ENCODE assay signal across 1 cellular context in the genomic region with DNA sequence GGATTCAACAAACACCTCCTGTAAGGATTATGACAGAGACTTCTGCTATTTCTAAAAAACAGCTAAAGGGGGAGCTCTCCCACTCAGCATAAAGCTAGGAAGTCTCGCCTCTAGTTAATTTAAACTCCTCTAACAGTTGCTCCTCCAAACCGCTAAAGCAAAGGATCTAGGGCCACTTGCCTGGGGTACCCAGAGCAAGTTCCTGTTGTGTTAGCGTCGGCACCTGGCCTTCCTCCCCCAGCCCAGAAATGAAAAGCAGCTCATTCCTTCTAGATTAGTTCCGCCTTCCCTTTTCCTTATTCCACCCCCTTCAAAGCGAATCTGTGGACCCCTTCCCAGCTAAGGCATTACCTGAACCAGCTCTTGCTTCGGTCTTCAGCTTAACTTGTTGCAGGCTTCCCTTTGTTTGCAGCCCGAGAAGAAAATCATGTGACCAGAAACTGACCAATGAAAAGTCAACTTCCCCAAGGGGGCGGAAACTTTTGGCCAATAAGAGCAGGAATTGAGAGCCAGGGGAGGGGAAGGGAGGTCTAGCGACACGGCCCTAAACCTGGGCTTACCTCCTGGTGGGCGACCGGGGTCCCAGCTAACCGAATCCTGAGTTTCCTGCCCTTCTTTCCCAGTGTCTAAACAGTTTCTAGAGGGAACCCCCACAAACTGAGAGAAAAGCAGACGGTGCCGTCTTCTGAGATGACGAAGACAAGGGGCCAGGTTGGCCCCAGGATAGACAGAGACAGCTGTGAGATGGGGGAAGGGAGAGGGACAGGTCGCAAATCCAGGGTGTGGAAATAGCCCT.
A peak's percentile ranks its signal among the peaks of the same experiment; 100 is the strongest.
TF ChIP-seq lines count a peak whose summit lies in the region.

A gene with protein sequence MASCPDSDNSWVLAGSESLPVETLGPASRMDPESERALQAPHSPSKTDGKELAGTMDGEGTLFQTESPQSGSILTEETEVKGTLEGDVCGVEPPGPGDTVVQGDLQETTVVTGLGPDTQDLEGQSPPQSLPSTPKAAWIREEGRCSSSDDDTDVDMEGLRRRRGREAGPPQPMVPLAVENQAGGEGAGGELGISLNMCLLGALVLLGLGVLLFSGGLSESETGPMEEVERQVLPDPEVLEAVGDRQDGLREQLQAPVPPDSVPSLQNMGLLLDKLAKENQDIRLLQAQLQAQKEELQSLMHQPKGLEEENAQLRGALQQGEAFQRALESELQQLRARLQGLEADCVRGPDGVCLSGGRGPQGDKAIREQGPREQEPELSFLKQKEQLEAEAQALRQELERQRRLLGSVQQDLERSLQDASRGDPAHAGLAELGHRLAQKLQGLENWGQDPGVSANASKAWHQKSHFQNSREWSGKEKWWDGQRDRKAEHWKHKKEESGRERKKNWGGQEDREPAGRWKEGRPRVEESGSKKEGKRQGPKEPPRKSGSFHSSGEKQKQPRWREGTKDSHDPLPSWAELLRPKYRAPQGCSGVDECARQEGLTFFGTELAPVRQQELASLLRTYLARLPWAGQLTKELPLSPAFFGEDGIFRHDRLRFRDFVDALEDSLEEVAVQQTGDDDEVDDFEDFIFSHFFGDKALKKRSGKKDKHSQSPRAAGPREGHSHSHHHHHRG (minus strand): TSS at position 382 of the 796 bp plus-strand sequence. CDS start 2,378 bp downstream, outside the sequence.

TF ChIP-seq in HepG2, 621 proteins besides CTCF, POLR2A, EP300 and RAD21 (continued from another document and continues in another):
- TF ChIP-seq, protein P1, sequence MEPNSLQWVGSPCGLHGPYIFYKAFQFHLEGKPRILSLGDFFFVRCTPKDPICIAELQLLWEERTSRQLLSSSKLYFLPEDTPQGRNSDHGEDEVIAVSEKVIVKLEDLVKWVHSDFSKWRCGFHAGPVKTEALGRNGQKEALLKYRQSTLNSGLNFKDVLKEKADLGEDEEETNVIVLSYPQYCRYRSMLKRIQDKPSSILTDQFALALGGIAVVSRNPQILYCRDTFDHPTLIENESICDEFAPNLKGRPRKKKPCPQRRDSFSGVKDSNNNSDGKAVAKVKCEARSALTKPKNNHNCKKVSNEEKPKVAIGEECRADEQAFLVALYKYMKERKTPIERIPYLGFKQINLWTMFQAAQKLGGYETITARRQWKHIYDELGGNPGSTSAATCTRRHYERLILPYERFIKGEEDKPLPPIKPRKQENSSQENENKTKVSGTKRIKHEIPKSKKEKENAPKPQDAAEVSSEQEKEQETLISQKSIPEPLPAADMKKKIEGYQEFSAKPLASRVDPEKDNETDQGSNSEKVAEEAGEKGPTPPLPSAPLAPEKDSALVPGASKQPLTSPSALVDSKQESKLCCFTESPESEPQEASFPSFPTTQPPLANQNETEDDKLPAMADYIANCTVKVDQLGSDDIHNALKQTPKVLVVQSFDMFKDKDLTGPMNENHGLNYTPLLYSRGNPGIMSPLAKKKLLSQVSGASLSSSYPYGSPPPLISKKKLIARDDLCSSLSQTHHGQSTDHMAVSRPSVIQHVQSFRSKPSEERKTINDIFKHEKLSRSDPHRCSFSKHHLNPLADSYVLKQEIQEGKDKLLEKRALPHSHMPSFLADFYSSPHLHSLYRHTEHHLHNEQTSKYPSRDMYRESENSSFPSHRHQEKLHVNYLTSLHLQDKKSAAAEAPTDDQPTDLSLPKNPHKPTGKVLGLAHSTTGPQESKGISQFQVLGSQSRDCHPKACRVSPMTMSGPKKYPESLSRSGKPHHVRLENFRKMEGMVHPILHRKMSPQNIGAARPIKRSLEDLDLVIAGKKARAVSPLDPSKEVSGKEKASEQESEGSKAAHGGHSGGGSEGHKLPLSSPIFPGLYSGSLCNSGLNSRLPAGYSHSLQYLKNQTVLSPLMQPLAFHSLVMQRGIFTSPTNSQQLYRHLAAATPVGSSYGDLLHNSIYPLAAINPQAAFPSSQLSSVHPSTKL (CRISPR knock-in tag; IDR thresholded peaks at IDR 0.05) = no peak
- TF ChIP-seq USF2 (IDR thresholded peaks at IDR 0.05; ENCODE audit: low read depth, low read length) = no peak
- peak; percentile 84; the same call in 1 of the 2 replicates for TF ChIP-seq USF2 (CRISPR knock-in tag; IDR thresholded peaks at IDR 0.05; ENCODE audit: borderline replicate concordance)
- TF ChIP-seq, protein P2, sequence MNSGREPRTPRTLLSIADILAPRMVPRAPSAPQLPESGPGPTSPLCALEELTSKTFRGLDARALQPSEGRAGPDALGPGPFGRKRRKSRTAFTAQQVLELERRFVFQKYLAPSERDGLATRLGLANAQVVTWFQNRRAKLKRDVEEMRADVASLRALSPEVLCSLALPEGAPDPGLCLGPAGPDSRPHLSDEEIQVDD (CRISPR knock-in tag; IDR thresholded peaks at IDR 0.05; ENCODE audit: borderline replicate concordance) = no peak
- no peak for TF ChIP-seq CHD2 (IDR thresholded peaks at IDR 0.05; ENCODE audit: low read depth, low read length)
- TF ChIP-seq THAP11 (CRISPR knock-in tag; IDR thresholded peaks at IDR 0.05) = peak; percentile 9; the same call in 1 of the 2 replicates
- no peak for TF ChIP-seq MAFF (IDR thresholded peaks at IDR 0.05; ENCODE audit: low read depth, low read length)
- no peak for TF ChIP-seq ZNF138 (CRISPR knock-in tag; IDR thresholded peaks at IDR 0.05; ENCODE audit: low read depth)
- TF ChIP-seq SP2 (CRISPR knock-in tag; IDR thresholded peaks at IDR 0.05) = peak; percentile 81
- TF ChIP-seq SOX5 (CRISPR knock-in tag; IDR thresholded peaks at IDR 0.05; ENCODE audit: borderline replicate concordance) = peak; percentile 22; the same call in 1 of the 2 replicates
- 0 out of 2 replicates have a peak, but pooled peaks have one; percentile 15 for TF ChIP-seq PITX1 (CRISPR knock-in tag; IDR thresholded peaks at IDR 0.05)
- 0 out of 2 replicates have a peak, but pooled peaks have one; percentile 14 for TF ChIP-seq SNAPC5 (CRISPR knock-in tag; IDR thresholded peaks at IDR 0.05; ENCODE audit: borderline replicate concordance)
- TF ChIP-seq PHF20 (CRISPR knock-in tag; IDR thresholded peaks at IDR 0.05) = peak; percentile 48; the same call in 1 of the 2 replicates
- TF ChIP-seq RXRB (CRISPR knock-in tag; IDR thresholded peaks at IDR 0.05; ENCODE audit: borderline replicate concordance) = peak; percentile 25; the same call in 1 of the 2 replicates
- peak; percentile 20; the same call in 1 of the 2 replicates for TF ChIP-seq SP5 (CRISPR knock-in tag; IDR thresholded peaks at IDR 0.05; ENCODE audit: borderline replicate concordance, low read depth)
- TF ChIP-seq, protein P3, sequence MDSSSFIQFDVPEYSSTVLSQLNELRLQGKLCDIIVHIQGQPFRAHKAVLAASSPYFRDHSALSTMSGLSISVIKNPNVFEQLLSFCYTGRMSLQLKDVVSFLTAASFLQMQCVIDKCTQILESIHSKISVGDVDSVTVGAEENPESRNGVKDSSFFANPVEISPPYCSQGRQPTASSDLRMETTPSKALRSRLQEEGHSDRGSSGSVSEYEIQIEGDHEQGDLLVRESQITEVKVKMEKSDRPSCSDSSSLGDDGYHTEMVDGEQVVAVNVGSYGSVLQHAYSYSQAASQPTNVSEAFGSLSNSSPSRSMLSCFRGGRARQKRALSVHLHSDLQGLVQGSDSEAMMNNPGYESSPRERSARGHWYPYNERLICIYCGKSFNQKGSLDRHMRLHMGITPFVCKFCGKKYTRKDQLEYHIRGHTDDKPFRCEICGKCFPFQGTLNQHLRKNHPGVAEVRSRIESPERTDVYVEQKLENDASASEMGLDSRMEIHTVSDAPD (CRISPR knock-in tag; IDR thresholded peaks at IDR 0.05) = no peak
- TF ChIP-seq FOSL2 (CRISPR knock-in tag; IDR thresholded peaks at IDR 0.05) = no peak
- TF ChIP-seq ZNF644 (CRISPR knock-in tag; IDR thresholded peaks at IDR 0.05; ENCODE audit: low read depth) = no peak
- peak; percentile 59 for TF ChIP-seq SAP130 (CRISPR knock-in tag; IDR thresholded peaks at IDR 0.05; ENCODE audit: low read depth)
- no peak for TF ChIP-seq ZKSCAN8 (CRISPR knock-in tag; IDR thresholded peaks at IDR 0.05; ENCODE audit: borderline replicate concordance)
- no peak for TF ChIP-seq HMGXB3 (CRISPR knock-in tag; IDR thresholded peaks at IDR 0.05; ENCODE audit: borderline replicate concordance)
- TF ChIP-seq CREB1 (IDR thresholded peaks at IDR 0.05) = no peak
- TF ChIP-seq CREB1 (CRISPR knock-in tag; IDR thresholded peaks at IDR 0.05) = peak; percentile 6; the same call in 1 of the 2 replicates
- peak; percentile 41; the same call in 1 of the 2 replicates for TF ChIP-seq SP4 (CRISPR knock-in tag; IDR thresholded peaks at IDR 0.05)
- no peak for TF ChIP-seq RBFOX2 (IDR thresholded peaks at IDR 0.05; ENCODE audit: low read depth, low read length)
- TF ChIP-seq, protein P4, sequence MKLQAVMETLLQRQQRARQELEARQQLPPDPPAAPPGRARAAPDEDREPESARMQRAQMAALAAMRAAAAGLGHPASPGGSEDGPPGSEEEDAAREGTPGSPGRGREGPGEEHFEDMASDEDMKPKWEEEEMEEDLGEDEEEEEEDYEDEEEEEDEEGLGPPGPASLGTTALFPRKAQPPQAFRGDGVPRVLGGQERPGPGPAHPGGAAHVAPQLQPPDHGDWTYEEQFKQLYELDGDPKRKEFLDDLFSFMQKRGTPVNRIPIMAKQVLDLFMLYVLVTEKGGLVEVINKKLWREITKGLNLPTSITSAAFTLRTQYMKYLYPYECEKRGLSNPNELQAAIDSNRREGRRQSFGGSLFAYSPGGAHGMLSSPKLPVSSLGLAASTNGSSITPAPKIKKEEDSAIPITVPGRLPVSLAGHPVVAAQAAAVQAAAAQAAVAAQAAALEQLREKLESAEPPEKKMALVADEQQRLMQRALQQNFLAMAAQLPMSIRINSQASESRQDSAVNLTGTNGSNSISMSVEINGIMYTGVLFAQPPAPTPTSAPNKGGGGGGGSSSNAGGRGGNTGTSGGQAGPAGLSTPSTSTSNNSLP (IDR thresholded peaks at IDR 0.05; ENCODE audit: low read depth, low read length) = no peak
- TF ChIP-seq CCDC6 (CRISPR knock-in tag; IDR thresholded peaks at IDR 0.05) = no peak
- 0 out of 2 replicates have a peak, but pooled peaks have one; percentile 9 for TF ChIP-seq ETV5 (CRISPR knock-in tag; IDR thresholded peaks at IDR 0.05; ENCODE audit: borderline replicate concordance)
- peak; percentile 51; the same call in 1 of the 2 replicates for TF ChIP-seq TAF1 (CRISPR knock-in tag; IDR thresholded peaks at IDR 0.05)
- peak; percentile 3 for TF ChIP-seq XRCC5 (optimal IDR thresholded peaks at IDR 0.05; ENCODE audit: low read length)
- TF ChIP-seq ATF5 (CRISPR knock-in tag; IDR thresholded peaks at IDR 0.05; ENCODE audit: low read depth) = no peak
